In genomic region chr12:109455706-109456105, GRCh38 we compare ENCODE assay signal across 17 cellular contexts. TPM values are rescaled to one million over a fixed set of nuclear protein-coding genes. Genes with fewer than 3 reads are reported as not detected.
DNase-seq lines count a peak whose midpoint lies in the region; ATAC-seq and TF ChIP-seq lines count a peak whose summit lies in the region.
"Had no signal": no experiment of that assay in that cellular context is flagged by ENCODE, and none has a peak within 500 bp of the region (broad histone marks: within the 10 kb centered on the region; RNA-seq: fewer than 3 reads in every experiment).

No MANE protein-coding gene starts in this region.

- no peak overlapping the region for H3K56ac ChIP-seq in H9 (ENCODE audit: insufficient read length, low read depth, low read length)

- H3K4me3 ChIP-seq in RWPE2 (ENCODE audit: severe bottlenecking) (no peak overlapping the region), rectal smooth muscle tissue (ENCODE audit: low read length) (no peak overlapping the region)

- no peak overlapping the region for H4K5ac ChIP-seq in H9 (ENCODE audit: insufficient read length, low read depth, low read length)

- H4K8ac ChIP-seq in H9 (replicated peaks; ENCODE audit: insufficient read length, low read depth, low read length): no peak overlapping the region

- H2AFZ ChIP-seq in H9 (ENCODE audit: low read length): no peak overlapping the region

- peaks cover 18% of the 10 kb centered on the region; the same call in 1 of the 2 replicates for H3K4me1 ChIP-seq in H9 (ENCODE audit: insufficient read depth, low read length)
- H3K4me1 ChIP-seq in RWPE2 (ENCODE audit: insufficient read depth, poor library complexity, severe bottlenecking): no peaks in the 10 kb centered on the region
- H3K4me1 ChIP-seq in rectal smooth muscle tissue (ENCODE audit: control insufficient read depth, insufficient read depth, low read length): peaks cover 55% of the 10 kb centered on the region

- no peak overlapping the region for H3K9ac ChIP-seq in H9 (ENCODE audit: extremely low read depth, insufficient read length, low read length)
- no peak overlapping the region for H3K9ac ChIP-seq in rectal smooth muscle tissue (ENCODE audit: low read length)

- H3K23ac ChIP-seq in H9 (ENCODE audit: insufficient read length, low read depth, low read length): no peak overlapping the region

- H2BK120ac ChIP-seq in H9 (ENCODE audit: low read depth, low read length, poor library complexity, severe bottlenecking): no peak overlapping the region

- H3K4me3 Mint-ChIP-seq in H9 (no peak overlapping the region), immature natural killer cell (peak overlapping the region in 1 of 5 donors; percentile 17)
- H3K4me3 Mint-ChIP-seq: B cell; CD4-positive, alpha-beta T cell had no signal

- WGBS in H9 (ENCODE audit: extremely low coverage, insufficient read length, low lambda C conversion rate): no CpG with 5 or more reads among the region's 1 CpG

- H3K4me2 ChIP-seq in H9 (ENCODE audit: insufficient read depth, insufficient read length, low read length): no peak overlapping the region

- H3T11ph ChIP-seq in H9 (ENCODE audit: low read length): no peak overlapping the region

- H3K23me2 ChIP-seq in H9 (ENCODE audit: insufficient read length, low read depth, low read length, poor library complexity, severe bottlenecking): no peaks in the 10 kb centered on the region

- no peak overlapping the region for H4K91ac ChIP-seq in H9 (ENCODE audit: insufficient read length, low read depth, low read length)

- H3K4ac ChIP-seq in H9 (ENCODE audit: low read depth, low read length): no peak overlapping the region

- ATAC-seq in RWPE2 (ENCODE audit: low read depth): peak; percentile 67
- no peak for ATAC-seq in GM19328 (IDR thresholded peaks at IDR 0.05; ENCODE audit: unreplicated experiment)
- no peak for ATAC-seq in HG03280 (IDR thresholded peaks at IDR 0.05; ENCODE audit: unreplicated experiment)

- no peaks in the 10 kb centered on the region for H4K20me1 ChIP-seq in H9 (ENCODE audit: control insufficient read depth, insufficient read depth, insufficient read length)

- peaks cover 41 to 82% (median 78%) of the 10 kb centered on the region in 3 experiments; a peak in 6 of 7 replicates for H3K36me3 Mint-ChIP-seq in H9 (ENCODE audit: insufficient read depth in 1 of 3, low read depth in 3 of 3)
- peaks cover 35 to 63% (median 54%) of the 10 kb centered on the region in 3 donors for H3K36me3 Mint-ChIP-seq in immature natural killer cell

- H3K14ac ChIP-seq in H9 (ENCODE audit: insufficient read depth, low read length): no peak overlapping the region

- no peak overlapping the region for H2BK15ac ChIP-seq in H9 (ENCODE audit: low read depth, low read length)

- DNase-seq in H9 (no peak), RWPE2 (ENCODE audit: low spot score) (no peak), immature natural killer cell (no peak), NCI-H1436 (lab: John Stamatoyannopoulos, UW) (no peak), DMS153 (lab: John Stamatoyannopoulos, UW) (no peak)
- DNase-seq: ACHN; Calu3; CD4-positive, alpha-beta T cell; DMS79 treated with DMSO at 0.1 percent for 48 hours; GF-D8; NCI-H1436 treated with DMSO at 0.1 percent for 48 hours; NCI-H2081; NCI-H526 had no signal

- H3K79me2 ChIP-seq in H9 (ENCODE audit: insufficient read depth, low read length): peaks cover 3% of the 10 kb centered on the region; the same call in 1 of the 2 replicates

- no peaks in the 10 kb centered on the region; a peak in 2 of 5 replicates for H3K9me3 Mint-ChIP-seq in H9
- no peaks in the 10 kb centered on the region for H3K9me3 Mint-ChIP-seq in immature natural killer cell
- H3K9me3 Mint-ChIP-seq: CD4-positive, alpha-beta T cell had no signal

- H3K27me3 ChIP-seq in H9 (ENCODE audit: insufficient read depth, low read length) (no peaks in the 10 kb centered on the region), RWPE2 (ENCODE audit: insufficient read depth, poor library complexity, severe bottlenecking) (no peaks in the 10 kb centered on the region), rectal smooth muscle tissue (ENCODE audit: control insufficient read depth, insufficient read depth, low read length) (no peaks in the 10 kb centered on the region)

- H3K9me3 ChIP-seq in H9 (ENCODE audit: control insufficient read depth, low read depth, low read length) (no peaks in the 10 kb centered on the region), RWPE2 (ENCODE audit: severe bottlenecking) (no peaks in the 10 kb centered on the region)

- H3K27me3 Mint-ChIP-seq in H9 (ENCODE audit: low read depth) (no peaks in the 10 kb centered on the region), immature natural killer cell (ENCODE audit: low read depth in 3 of 3) (peaks cover 2 to 3% (median 3%) of the 10 kb centered on the region in 3 donors)
- H3K27me3 Mint-ChIP-seq: B cell; CD4-positive, alpha-beta T cell had no signal

- H3K27ac Mint-ChIP-seq in H9: peak overlapping the region in 2 of 3 experiments; percentile 45 to 74; a peak in 3 of 7 replicates
- H3K27ac Mint-ChIP-seq in immature natural killer cell: peak overlapping the region in 4 of 6 donors; percentile 7 to 98 (median 28)
- H3K27ac Mint-ChIP-seq: B cell; CD4-positive, alpha-beta T cell had no signal

- H2BK5ac ChIP-seq in H9 (ENCODE audit: insufficient read length, low read length): no peak overlapping the region

- no peak overlapping the region for H3K27ac ChIP-seq in H9 (ENCODE audit: insufficient read length, low read depth, low read length)
- H3K27ac ChIP-seq in RWPE2 (ENCODE audit: poor library complexity, severe bottlenecking): peak overlapping the region; percentile 26
- H3K27ac ChIP-seq in rectal smooth muscle tissue (ENCODE audit: low read depth, low read length): peak overlapping the region; percentile 97

- peaks cover 36 to 37% of the 10 kb centered on the region in 2 experiments for H3K4me1 Mint-ChIP-seq in H9
- H3K4me1 Mint-ChIP-seq in immature natural killer cell: peaks cover 93 to 99% of the 10 kb centered on the region in 2 donors
- H3K4me1 Mint-ChIP-seq: B cell had no signal

- H2AK5ac ChIP-seq in H9 (ENCODE audit: insufficient read length, low read length): no peak overlapping the region

- no peak overlapping the region for H3K18ac ChIP-seq in H9 (ENCODE audit: insufficient read length, low read depth, low read length)

- H2BK12ac ChIP-seq in H9 (ENCODE audit: insufficient read length, low read depth, low read length): no peak overlapping the region

- peaks cover 5% of the 10 kb centered on the region for H3K79me1 ChIP-seq in H9 (ENCODE audit: insufficient read depth, low read depth, low read length, poor library complexity, severe bottlenecking)

- TF ChIP-seq CTCF in H9 (conservative IDR thresholded peaks at IDR 0.05): no peak
- TF ChIP-seq CTCF in RWPE2 (IDR thresholded peaks at IDR 0.05; ENCODE audit: poor library complexity, severe bottlenecking): no peak

- peaks cover 88% of the 10 kb centered on the region for H3K36me3 ChIP-seq in RWPE2 (ENCODE audit: low read depth)
- H3K36me3 ChIP-seq in rectal smooth muscle tissue (ENCODE audit: control insufficient read depth, insufficient read depth, low read length): peaks cover 44% of the 10 kb centered on the region

- H2BK20ac ChIP-seq in H9 (ENCODE audit: low read depth, low read length, poor library complexity, severe bottlenecking): no peak overlapping the region

RNA-seq across cellular contexts. Expression of gene KCTD10, which starts 21.4 kb away (rescaled TPM):
- total RNA-seq in H9 (2021): 67.1 and 71.3 TPM in 2 replicates
- 100 to 1,000 TPM in 2 of 3 donors, 10 to 100 TPM in 1; 59.7 to 204 (median 127) TPM for polyA plus RNA-seq in immature natural killer cell

RNA-seq across cellular contexts. Expression of gene UBE3B, which starts 21.7 kb away (rescaled TPM):
- 23.6 and 24.2 TPM in 2 replicates for total RNA-seq in H9 (2021)
- 10 to 100 TPM; 25.3 to 41.2 (median 34.2) TPM for polyA plus RNA-seq in immature natural killer cell
